8 cellular contexts compared by ENCODE assay signal in genomic region chr15:45521596-45522167, GRCh38. TPM values are rescaled to one million over a fixed set of nuclear protein-coding genes. Genes with fewer than 3 reads are reported as not detected.
A peak's percentile ranks its signal among the peaks of the same experiment; 100 is the strongest.
DNase-seq lines count a peak whose midpoint lies in the region; ATAC-seq and TF ChIP-seq lines count a peak whose summit lies in the region.

No MANE protein-coding gene starts in this region.

- RAD21 ChIA-PET in HCT116 (lab: Charles Lee; ENCODE audit: low non-redundant PET in 1 of 2, low total read pairs in 2 of 2, uncharacterized antibody in 2 of 2, unreplicated experiment in 2 of 2): no interaction called here

- DNase-seq in GM06990 (ENCODE audit: extremely low read depth, insufficient read length): peak; percentile 20
- no peak for DNase-seq in HCT116 (ENCODE audit: low read depth, low spot score)
- no peak for DNase-seq in RWPE2 (ENCODE audit: low spot score)
- DNase-seq in effector memory CD8-positive, alpha-beta T cell: no peak
- peak; percentile 47 for DNase-seq in naive B cell
- no peak for DNase-seq in epidermal melanocyte (ENCODE audit: insufficient read length, low spot score)
- DNase-seq in activated effector memory CD4-positive, alpha-beta T cell treated with Interleukin-2 at 50 U/mL for 16 hours: no peak
- no peak for DNase-seq in NCI-H2227 (lab: John Stamatoyannopoulos, UW; ENCODE audit: unreplicated experiment)

- TF ChIP-seq CTCF in GM06990 (IDR thresholded peaks at IDR 0.05; ENCODE audit: insufficient read depth, low read length, poor library complexity, severe bottlenecking) (no peak), HCT116 (IDR thresholded peaks at IDR 0.05 in 2 of 3, conservative IDR thresholded peaks at IDR 0.05 in 1 of 3; ENCODE audit: borderline replicate concordance in 1 of 3, insufficient read depth in 1 of 3, low read depth in 2 of 3, low read length in 2 of 3) (no peak), RWPE2 (IDR thresholded peaks at IDR 0.05; ENCODE audit: poor library complexity, severe bottlenecking) (no peak)

- no peaks in the 10 kb centered on the region for H3K79me2 ChIP-seq in HCT116 (ENCODE audit: insufficient read depth, low read length)

- CTCF ChIA-PET in HCT116 (lab: Charles Lee): no interaction called here

- TF ChIP-seq POLR2A in HCT116 (IDR thresholded peaks at IDR 0.05; ENCODE audit: borderline replicate concordance, extremely low read depth, insufficient read depth, insufficient read length): no peak

- H3K27ac ChIP-seq in HCT116 (ENCODE audit: low read depth, low read length) (peak overlapping the region; percentile 25; the same call in 1 of the 2 replicates), RWPE2 (ENCODE audit: poor library complexity, severe bottlenecking) (peak overlapping the region; percentile 23)

- BruUV-seq in HCT116 (replicated peaks; lab: Mats Ljungman, UMichigan): TSS peak; percentile 56

- peak overlapping the region; percentile 94 for H3K4me2 ChIP-seq in HCT116 (ENCODE audit: low read length)

- H3K27me3 Mint-ChIP-seq in effector memory CD8-positive, alpha-beta T cell: no peaks in the 10 kb centered on the region
- no peaks in the 10 kb centered on the region for H3K27me3 Mint-ChIP-seq in naive B cell

- peaks cover 9 to 18% of the 10 kb centered on the region in 2 experiments for H3K4me1 ChIP-seq in HCT116 (ENCODE audit: control insufficient read depth in 1 of 2, insufficient read depth in 2 of 2, low read length in 2 of 2)
- H3K4me1 ChIP-seq in RWPE2 (ENCODE audit: insufficient read depth, poor library complexity, severe bottlenecking): peaks cover 10% of the 10 kb centered on the region

- H3K9me3 ChIP-seq in HCT116 (ENCODE audit: control insufficient read depth in 1 of 2, insufficient read depth in 1 of 2, low read depth in 1 of 2, low read length in 2 of 2) (no peaks in the 10 kb centered on the region), RWPE2 (ENCODE audit: severe bottlenecking) (no peaks in the 10 kb centered on the region)

- peak overlapping the region; percentile 77 for H3K4me3 ChIP-seq in GM06990 (replicated peaks; ENCODE audit: low read depth, low read length)
- peak overlapping the region; percentile 50 to 68 for H3K4me3 ChIP-seq in HCT116 (replicated peaks in 1 of 2; ENCODE audit: low read depth in 1 of 2, low read length in 2 of 2)
- peak overlapping the region; percentile 62 for H3K4me3 ChIP-seq in RWPE2 (ENCODE audit: severe bottlenecking)

- H3K9me2 ChIP-seq in HCT116 (ENCODE audit: insufficient read depth): no peaks in the 10 kb centered on the region

- H3K4me3 Mint-ChIP-seq in effector memory CD8-positive, alpha-beta T cell: peak overlapping the region; percentile 91 to 93
- peak overlapping the region; percentile 93 to 100 (median 98) for H3K4me3 Mint-ChIP-seq in naive B cell

- POLR2A ChIA-PET in HCT116 (lab: Charles Lee): no interaction called here

- H3K4me1 Mint-ChIP-seq in effector memory CD8-positive, alpha-beta T cell (ENCODE audit: low read depth in 2 of 2): peaks cover 23 to 30% of the 10 kb centered on the region in 2 donors
- H3K4me1 Mint-ChIP-seq in naive B cell: peaks cover 34 to 51% (median 41%) of the 10 kb centered on the region in 3 donors

- H2AFZ ChIP-seq in HCT116 (ENCODE audit: low read depth, low read length, poor library complexity, severe bottlenecking): peak overlapping the region; percentile 68

- peaks cover 9% of the 10 kb centered on the region for H3K36me3 Mint-ChIP-seq in effector memory CD8-positive, alpha-beta T cell (ENCODE audit: insufficient read depth)
- peaks cover 7 to 11% of the 10 kb centered on the region in 2 donors for H3K36me3 Mint-ChIP-seq in naive B cell

- H4K20me1 ChIP-seq in HCT116 (ENCODE audit: insufficient read depth): no peaks in the 10 kb centered on the region

- peak overlapping the region; percentile 42 for H3K9ac ChIP-seq in HCT116 (ENCODE audit: low read length)

- no peaks in the 10 kb centered on the region for H3K36me3 ChIP-seq in GM06990 (ENCODE audit: control insufficient read depth, insufficient read depth, low read length)
- no peaks in the 10 kb centered on the region for H3K36me3 ChIP-seq in HCT116 (ENCODE audit: control insufficient read depth in 1 of 2, insufficient read depth in 2 of 2, low read length in 2 of 2)
- H3K36me3 ChIP-seq in RWPE2 (ENCODE audit: low read depth): no peaks in the 10 kb centered on the region

- TF ChIP-seq RAD21 in HCT116 (IDR thresholded peaks at IDR 0.05; ENCODE audit: low read depth): no peak

- ATAC-seq in HCT116 (no peak), RWPE2 (ENCODE audit: low read depth) (peak; percentile 17), naive B cell (ENCODE audit: low read depth in 2 of 2) (peak; percentile 42 to 46)
- no peak for ATAC-seq in effector memory CD8-positive, alpha-beta T cell (replicated peaks)

- intact Hi-C loops in HCT116 (cut with micrococcal nuclease): no loop called here

- peak overlapping the region; percentile 79 to 90 for H3K27ac Mint-ChIP-seq in effector memory CD8-positive, alpha-beta T cell
- peak overlapping the region; percentile 83 to 96 (median 92) for H3K27ac Mint-ChIP-seq in naive B cell

- no peaks in the 10 kb centered on the region for H3K27me3 ChIP-seq in GM06990 (replicated peaks; ENCODE audit: control insufficient read depth, insufficient read depth, low read length)
- no peaks in the 10 kb centered on the region for H3K27me3 ChIP-seq in HCT116 (ENCODE audit: insufficient read depth, low read length)
- H3K27me3 ChIP-seq in RWPE2 (ENCODE audit: insufficient read depth, poor library complexity, severe bottlenecking): no peaks in the 10 kb centered on the region

- no peaks in the 10 kb centered on the region for H3K9me3 Mint-ChIP-seq in effector memory CD8-positive, alpha-beta T cell
- no peaks in the 10 kb centered on the region for H3K9me3 Mint-ChIP-seq in naive B cell

TF ChIP-seq in HCT116, 20 proteins besides CTCF, POLR2A, EP300 and RAD21 (continues in another document):
- TF ChIP-seq CEBPB (IDR thresholded peaks at IDR 0.05; ENCODE audit: low read depth) (no peak), ZFX (IDR thresholded peaks at IDR 0.05) (no peak), TCF7L2 (IDR thresholded peaks at IDR 0.05; ENCODE audit: borderline replicate concordance, extremely low read depth, insufficient read depth, insufficient read length) (no peak), CBX3 (IDR thresholded peaks at IDR 0.05; ENCODE audit: low read depth) (no peak), POLR2AphosphoS5 (IDR thresholded peaks at IDR 0.05; ENCODE audit: low read depth, low read length) (no peak), EZH2 (IDR thresholded peaks at IDR 0.05) (no peak), SIN3A (IDR thresholded peaks at IDR 0.05; ENCODE audit: low read depth) (no peak), ELF1 (IDR thresholded peaks at IDR 0.05; ENCODE audit: borderline replicate concordance, low read depth) (no peak), ZBTB33 (IDR thresholded peaks at IDR 0.05; ENCODE audit: extremely low read depth, insufficient replicate concordance, low read length) (no peak), ZNF274 (IDR thresholded peaks at IDR 0.05; ENCODE audit: low read depth, low read length) (no peak), SRF (IDR thresholded peaks at IDR 0.05; ENCODE audit: low read depth) (no peak), FOSL1 (IDR thresholded peaks at IDR 0.05; ENCODE audit: low read depth) (no peak), SP1 (IDR thresholded peaks at IDR 0.05; ENCODE audit: low read depth) (no peak), YY1 (IDR thresholded peaks at IDR 0.05; ENCODE audit: extremely low read depth, insufficient replicate concordance, low read depth, low read length) (no peak)
- TF ChIP-seq, protein P1, sequence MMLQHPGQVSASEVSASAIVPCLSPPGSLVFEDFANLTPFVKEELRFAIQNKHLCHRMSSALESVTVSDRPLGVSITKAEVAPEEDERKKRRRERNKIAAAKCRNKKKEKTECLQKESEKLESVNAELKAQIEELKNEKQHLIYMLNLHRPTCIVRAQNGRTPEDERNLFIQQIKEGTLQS (IDR thresholded peaks at IDR 0.05): no peak

RNA-seq across cellular contexts. Expression of gene SLC30A4, which starts 0.9 kb away (rescaled TPM):
- total RNA-seq in HCT116 (2021; ENCODE audit: unreplicated experiment): 2.7 TPM
- polyA plus RNA-seq in HCT116 (2012): 0.87 and 1.0 TPM in 2 replicates
- 10 to 100 TPM in 5 of 6 donors, 1 to 10 TPM in 1; 9.3 to 16.8 (median 12.4) TPM for polyA plus RNA-seq in naive B cell (ENCODE audit: low read depth in 6 of 6)

Comparison
In these comparisons a context has a peak if more than half of its experiments do, and no peak if none do; other contexts are left out.
1. DNase-seq: peak in GM06990 (single experiment) and naive B cell (single experiment); none in HCT116 (single experiment), RWPE2 (single experiment), effector memory CD8-positive, alpha-beta T cell (0 of 3), epidermal melanocyte (single experiment), activated effector memory CD4-positive, alpha-beta T cell treated with Interleukin-2 at 50 U/mL for 16 hours (single experiment) and NCI-H2227 (single experiment).
2. ATAC-seq: peak in RWPE2 (single experiment) and naive B cell (2 of 2); none in HCT116 (single experiment) and effector memory CD8-positive, alpha-beta T cell (single experiment).
3. Peak in every context shown above with its lines, with median percentiles within 50 percentile points of each other: H3K4me3 ChIP-seq.